Comparison of ENCODE assay signal across 2 cellular contexts in the genomic region with DNA sequence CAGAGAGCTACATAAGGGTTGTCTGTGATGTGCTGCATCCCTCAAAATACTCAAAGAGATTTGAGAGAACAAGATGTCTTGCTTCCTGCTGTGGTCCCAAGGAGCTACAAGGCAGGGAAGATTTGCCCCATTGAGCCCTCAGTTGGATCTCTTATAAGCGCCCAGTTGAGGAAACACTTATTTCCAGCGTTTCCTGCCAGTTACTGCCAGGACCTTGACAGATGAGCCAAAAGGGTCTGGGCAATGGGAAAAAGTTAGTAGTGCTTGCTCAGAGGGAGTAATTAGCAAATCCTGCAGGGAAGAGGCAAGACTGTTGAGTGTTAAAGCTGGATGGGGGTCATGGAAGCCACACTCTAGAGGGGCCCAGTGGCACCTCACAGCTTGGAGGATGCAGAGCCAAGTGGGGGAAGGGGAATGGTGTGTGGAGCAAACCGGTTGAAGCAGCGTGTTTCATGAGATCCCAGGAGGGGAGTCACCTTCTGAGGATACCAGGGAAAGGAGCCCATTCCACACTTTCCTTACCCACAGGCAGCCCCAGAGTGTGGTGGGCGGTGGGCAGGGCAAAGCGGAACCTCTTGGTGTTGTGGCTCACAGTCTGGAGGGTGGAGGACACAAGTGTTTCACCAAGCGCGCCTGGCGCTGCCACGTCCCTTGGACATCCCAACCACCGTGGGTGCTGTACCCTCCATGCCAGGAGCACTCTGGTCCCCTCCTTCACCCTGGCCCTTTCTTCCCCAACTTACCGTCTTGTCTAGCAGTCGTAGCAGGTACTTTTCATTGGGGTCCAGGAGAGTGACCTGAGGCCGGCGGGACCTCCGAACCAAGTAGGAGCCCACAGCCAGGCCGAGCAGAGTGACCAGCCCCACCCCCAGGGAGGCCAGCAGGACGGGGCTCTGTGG.
TF ChIP-seq lines count a peak whose summit lies in the region.

No MANE protein-coding gene starts in this region.

TF ChIP-seq in endothelial cell of umbilical vein, 7 proteins besides CTCF, POLR2A, EP300 and RAD21:
- TF ChIP-seq JUN (IDR thresholded peaks at IDR 0.05; ENCODE audit: borderline replicate concordance, insufficient read depth, insufficient read length, low read depth) (no peak), EZH2 (IDR thresholded peaks at IDR 0.05; ENCODE audit: borderline replicate concordance, low read depth, low read length, severe bottlenecking) (no peak), MYC (IDR thresholded peaks at IDR 0.05; ENCODE audit: low read depth, low read length) (no peak), POLR2AphosphoS5 (IDR thresholded peaks at IDR 0.05; ENCODE audit: insufficient read depth, low read depth, low read length) (no peak), GATA2 (IDR thresholded peaks at IDR 0.05; ENCODE audit: insufficient read depth, insufficient read length, low read depth, low read length) (no peak), FOS (IDR thresholded peaks at IDR 0.05; ENCODE audit: borderline replicate concordance, insufficient read depth, low read length) (no peak)
- TF ChIP-seq, protein P1, sequence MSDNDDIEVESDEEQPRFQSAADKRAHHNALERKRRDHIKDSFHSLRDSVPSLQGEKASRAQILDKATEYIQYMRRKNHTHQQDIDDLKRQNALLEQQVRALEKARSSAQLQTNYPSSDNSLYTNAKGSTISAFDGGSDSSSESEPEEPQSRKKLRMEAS (IDR thresholded peaks at IDR 0.05; ENCODE audit: insufficient read depth, insufficient read length), result no peak

TF ChIP-seq in neural cell, 6 proteins besides CTCF, POLR2A, EP300 and RAD21:
- no peak for TF ChIP-seq SMC3 (conservative IDR thresholded peaks at IDR 0.05; ENCODE audit: poor library complexity)
- no peak for TF ChIP-seq POLR2AphosphoS5 (IDR thresholded peaks at IDR 0.05)
- TF ChIP-seq, protein P2, sequence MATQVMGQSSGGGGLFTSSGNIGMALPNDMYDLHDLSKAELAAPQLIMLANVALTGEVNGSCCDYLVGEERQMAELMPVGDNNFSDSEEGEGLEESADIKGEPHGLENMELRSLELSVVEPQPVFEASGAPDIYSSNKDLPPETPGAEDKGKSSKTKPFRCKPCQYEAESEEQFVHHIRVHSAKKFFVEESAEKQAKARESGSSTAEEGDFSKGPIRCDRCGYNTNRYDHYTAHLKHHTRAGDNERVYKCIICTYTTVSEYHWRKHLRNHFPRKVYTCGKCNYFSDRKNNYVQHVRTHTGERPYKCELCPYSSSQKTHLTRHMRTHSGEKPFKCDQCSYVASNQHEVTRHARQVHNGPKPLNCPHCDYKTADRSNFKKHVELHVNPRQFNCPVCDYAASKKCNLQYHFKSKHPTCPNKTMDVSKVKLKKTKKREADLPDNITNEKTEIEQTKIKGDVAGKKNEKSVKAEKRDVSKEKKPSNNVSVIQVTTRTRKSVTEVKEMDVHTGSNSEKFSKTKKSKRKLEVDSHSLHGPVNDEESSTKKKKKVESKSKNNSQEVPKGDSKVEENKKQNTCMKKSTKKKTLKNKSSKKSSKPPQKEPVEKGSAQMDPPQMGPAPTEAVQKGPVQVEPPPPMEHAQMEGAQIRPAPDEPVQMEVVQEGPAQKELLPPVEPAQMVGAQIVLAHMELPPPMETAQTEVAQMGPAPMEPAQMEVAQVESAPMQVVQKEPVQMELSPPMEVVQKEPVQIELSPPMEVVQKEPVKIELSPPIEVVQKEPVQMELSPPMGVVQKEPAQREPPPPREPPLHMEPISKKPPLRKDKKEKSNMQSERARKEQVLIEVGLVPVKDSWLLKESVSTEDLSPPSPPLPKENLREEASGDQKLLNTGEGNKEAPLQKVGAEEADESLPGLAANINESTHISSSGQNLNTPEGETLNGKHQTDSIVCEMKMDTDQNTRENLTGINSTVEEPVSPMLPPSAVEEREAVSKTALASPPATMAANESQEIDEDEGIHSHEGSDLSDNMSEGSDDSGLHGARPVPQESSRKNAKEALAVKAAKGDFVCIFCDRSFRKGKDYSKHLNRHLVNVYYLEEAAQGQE (IDR thresholded peaks at IDR 0.05; ENCODE audit: borderline replicate concordance), result no peak
- TF ChIP-seq MXI1 (conservative IDR thresholded peaks at IDR 0.05; ENCODE audit: poor library complexity, severe bottlenecking), result no peak
- no peak for TF ChIP-seq TAF1 (IDR thresholded peaks at IDR 0.05; ENCODE audit: low read depth)
- no peak for TF ChIP-seq EZH2 (IDR thresholded peaks at IDR 0.05; ENCODE audit: borderline replicate concordance, insufficient read depth, low read length, poor library complexity, severe bottlenecking)
